In the genomic region with DNA sequence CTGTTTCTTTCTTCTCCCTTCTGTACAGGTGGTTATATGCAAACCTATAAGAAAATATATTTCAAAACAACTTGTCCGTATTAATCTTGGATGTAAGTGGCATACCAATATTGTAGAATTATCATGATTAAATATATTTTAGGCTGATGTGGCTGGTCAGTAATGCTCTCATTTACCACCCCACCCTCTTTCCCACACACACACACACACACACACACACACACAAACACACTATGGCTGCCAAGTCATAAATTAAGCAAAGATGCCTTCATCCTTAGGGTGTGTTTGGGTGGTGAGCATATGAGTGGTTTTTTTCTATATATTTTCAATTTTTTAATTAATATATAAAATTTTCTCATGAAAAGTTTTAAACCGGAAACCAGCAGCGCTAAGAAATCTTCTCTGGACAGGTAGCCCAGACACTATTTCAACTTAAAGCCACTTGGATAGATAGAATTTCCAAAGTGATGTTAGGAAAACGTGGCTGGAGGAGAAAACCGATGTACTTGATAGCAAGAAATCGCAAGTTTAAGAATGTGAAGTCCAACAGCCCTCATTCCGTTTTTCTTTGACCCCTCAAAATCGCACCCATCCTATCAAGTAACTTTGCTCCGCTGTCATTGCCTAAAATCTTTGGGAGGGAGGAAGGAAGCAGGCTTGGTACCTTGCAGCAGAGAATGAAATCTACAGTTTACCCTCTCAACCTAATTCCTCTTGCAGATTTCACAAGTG, we compare ENCODE assay signal across 1 cellular context.
TF ChIP-seq lines count a peak whose summit lies in the region.

No MANE protein-coding gene starts in this region.

TF ChIP-seq in GM23338, 12 proteins besides CTCF, POLR2A, EP300 and RAD21 (continued from another document):
- no peak for TF ChIP-seq ZNF462 (CRISPR knock-in tag; IDR thresholded peaks at IDR 0.05)
- TF ChIP-seq ZNF114 (CRISPR knock-in tag; IDR thresholded peaks at IDR 0.05): no peak
- no peak for TF ChIP-seq JUNB (IDR thresholded peaks at IDR 0.05; ENCODE audit: unreplicated experiment)
- TF ChIP-seq, protein P1, sequence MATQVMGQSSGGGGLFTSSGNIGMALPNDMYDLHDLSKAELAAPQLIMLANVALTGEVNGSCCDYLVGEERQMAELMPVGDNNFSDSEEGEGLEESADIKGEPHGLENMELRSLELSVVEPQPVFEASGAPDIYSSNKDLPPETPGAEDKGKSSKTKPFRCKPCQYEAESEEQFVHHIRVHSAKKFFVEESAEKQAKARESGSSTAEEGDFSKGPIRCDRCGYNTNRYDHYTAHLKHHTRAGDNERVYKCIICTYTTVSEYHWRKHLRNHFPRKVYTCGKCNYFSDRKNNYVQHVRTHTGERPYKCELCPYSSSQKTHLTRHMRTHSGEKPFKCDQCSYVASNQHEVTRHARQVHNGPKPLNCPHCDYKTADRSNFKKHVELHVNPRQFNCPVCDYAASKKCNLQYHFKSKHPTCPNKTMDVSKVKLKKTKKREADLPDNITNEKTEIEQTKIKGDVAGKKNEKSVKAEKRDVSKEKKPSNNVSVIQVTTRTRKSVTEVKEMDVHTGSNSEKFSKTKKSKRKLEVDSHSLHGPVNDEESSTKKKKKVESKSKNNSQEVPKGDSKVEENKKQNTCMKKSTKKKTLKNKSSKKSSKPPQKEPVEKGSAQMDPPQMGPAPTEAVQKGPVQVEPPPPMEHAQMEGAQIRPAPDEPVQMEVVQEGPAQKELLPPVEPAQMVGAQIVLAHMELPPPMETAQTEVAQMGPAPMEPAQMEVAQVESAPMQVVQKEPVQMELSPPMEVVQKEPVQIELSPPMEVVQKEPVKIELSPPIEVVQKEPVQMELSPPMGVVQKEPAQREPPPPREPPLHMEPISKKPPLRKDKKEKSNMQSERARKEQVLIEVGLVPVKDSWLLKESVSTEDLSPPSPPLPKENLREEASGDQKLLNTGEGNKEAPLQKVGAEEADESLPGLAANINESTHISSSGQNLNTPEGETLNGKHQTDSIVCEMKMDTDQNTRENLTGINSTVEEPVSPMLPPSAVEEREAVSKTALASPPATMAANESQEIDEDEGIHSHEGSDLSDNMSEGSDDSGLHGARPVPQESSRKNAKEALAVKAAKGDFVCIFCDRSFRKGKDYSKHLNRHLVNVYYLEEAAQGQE (IDR thresholded peaks at IDR 0.05; ENCODE audit: unreplicated experiment): no peak
- TF ChIP-seq EZH2 (IDR thresholded peaks at IDR 0.05; ENCODE audit: low read depth, unreplicated experiment): no peak
- TF ChIP-seq EZH2phosphoT487 (IDR thresholded peaks at IDR 0.05; ENCODE audit: unreplicated experiment): no peak
- no peak for TF ChIP-seq ETS1 (IDR thresholded peaks at IDR 0.05)
- no peak for TF ChIP-seq ZNF331 (CRISPR knock-in tag; IDR thresholded peaks at IDR 0.05; ENCODE audit: low read depth)
- TF ChIP-seq STAT1 (IDR thresholded peaks at IDR 0.05; ENCODE audit: unreplicated experiment): no peak
- no peak for TF ChIP-seq CREB1 (CRISPR knock-in tag; IDR thresholded peaks at IDR 0.05; ENCODE audit: low read depth)
TF ChIP-seq in GM23338: peak in this region for 0.
